ENCODE assay signal across 8 cellular contexts in genomic region chr9:133991211-133991921, GRCh38. TPM values are rescaled to one million over a fixed set of nuclear protein-coding genes. Genes with fewer than 3 reads are reported as not detected.
A peak's percentile ranks its signal among the peaks of the same experiment; 100 is the strongest.
DNase-seq lines count a peak whose midpoint lies in the region; ATAC-seq and TF ChIP-seq lines count a peak whose summit lies in the region.

No MANE protein-coding gene starts in this region.

- no peak for TF ChIP-seq CTCF in mammary epithelial cell (conservative IDR thresholded peaks at IDR 0.05 in 1 of 2, IDR thresholded peaks at IDR 0.05 in 1 of 2; ENCODE audit: extremely low read depth in 1 of 2, insufficient read depth in 1 of 2, low read depth in 1 of 2, low read length in 2 of 2)
- TF ChIP-seq CTCF in lower lobe of right lung (IDR thresholded peaks at IDR 0.05), result no peak
- no peak for TF ChIP-seq CTCF in uterus (IDR thresholded peaks at IDR 0.05)

- peak in 1 of 2 donors; percentile 4 for ATAC-seq in activated T-cell treated with anti-CD3 and anti-CD28 coated beads, Interleukin-2, amount 50 U/mL, for 4 hours
- ATAC-seq in lower lobe of right lung, result no peak

- peaks cover 23% of the 10 kb centered on the region for H3K4me1 ChIP-seq in HUES48 (ENCODE audit: control insufficient read depth, insufficient read depth, low read length)
- peaks cover 33% of the 10 kb centered on the region for H3K4me1 ChIP-seq in mammary epithelial cell (ENCODE audit: insufficient read depth, low read length)
- peaks cover 29% of the 10 kb centered on the region for H3K4me1 ChIP-seq in lower lobe of right lung
- H3K4me1 ChIP-seq in uterus, result peaks cover 0 to 20% of the 10 kb centered on the region in 2 donors

- dilution Hi-C loops in mammary epithelial cell (cut with HindIII; ENCODE audit: low sequenced_read_pairs), result loop anchor here (5.0 kb wide), 1 partner anchor 199 kb away; no protein-coding TSS in a partner anchor

- H4K20me1 ChIP-seq in mammary epithelial cell (ENCODE audit: insufficient read depth, low read length), result no peaks in the 10 kb centered on the region

- H3K4me3 Mint-ChIP-seq in activated T-cell treated with anti-CD3 and anti-CD28 coated beads, Interleukin-2, amount 50 U/mL, for 4 hours, result peak overlapping the region; percentile 60

- CTCF ChIA-PET in mammary epithelial cell (lab: Charles Lee; ENCODE audit: low non-redundant PET), result no interaction called here

- H3K27ac ChIP-seq in HUES48 (ENCODE audit: low read depth, low read length) (peak overlapping the region; percentile 68), mammary epithelial cell (ENCODE audit: insufficient read depth, low read depth, low read length) (peak overlapping the region; percentile 51), lower lobe of right lung (peak overlapping the region; percentile 90), uterus (peak overlapping the region; percentile 45 to 82)

- H3K4me2 ChIP-seq in mammary epithelial cell (ENCODE audit: insufficient read depth, low read depth, low read length), result peak overlapping the region; percentile 100

- peaks cover 7% of the 10 kb centered on the region for H3K4me1 Mint-ChIP-seq in activated T-cell treated with anti-CD3 and anti-CD28 coated beads, Interleukin-2, amount 50 U/mL, for 4 hours (ENCODE audit: low read depth)

- no peaks in the 10 kb centered on the region for H3K9me3 ChIP-seq in HUES48 (ENCODE audit: control insufficient read depth, insufficient read depth, low read length)
- H3K9me3 ChIP-seq in mammary epithelial cell (replicated peaks; ENCODE audit: insufficient read depth, low read length), result no peaks in the 10 kb centered on the region
- H3K9me3 ChIP-seq in lower lobe of right lung, result no peaks in the 10 kb centered on the region
- no peaks in the 10 kb centered on the region for H3K9me3 ChIP-seq in uterus

- no peak for DNase-seq in activated T-cell treated with anti-CD3 and anti-CD28 coated beads, Interleukin-2, amount 50 U/mL, for 4 hours
- DNase-seq in activated T-cell treated with anti-CD3 and anti-CD28 coated beads for 4 hours, result no peak
- DNase-seq in mammary epithelial cell, result peak; percentile 15
- DNase-seq in lower lobe of right lung, result peak; percentile 51
- no peak for DNase-seq in uterus
- DNase-seq in Ammon's horn (ENCODE audit: low spot score), result no peak
- DNase-seq in NCI-H187 treated with DMSO at 0.1 percent for 48 hours (lab: John Stamatoyannopoulos, UW), result no peak

- 2% methylated on average over 28 of the region's 82 CpGs for WGBS in mammary epithelial cell (ENCODE audit: low coverage, missing lambda C conversion rate)

- H3K79me2 ChIP-seq in mammary epithelial cell (ENCODE audit: insufficient read depth, low read length), result peaks cover 61% of the 10 kb centered on the region

- TF ChIP-seq POLR2A in uterus (IDR thresholded peaks at IDR 0.05), result no peak

- H3K4me3 ChIP-seq in HUES48 (ENCODE audit: low read depth, low read length) (peak overlapping the region; percentile 89), mammary epithelial cell (replicated peaks in 1 of 3; ENCODE audit: insufficient read depth in 1 of 3, low read depth in 2 of 3, low read length in 3 of 3) (peak overlapping the region; percentile 89 to 92 (median 91)), lower lobe of right lung (peak overlapping the region; percentile 75), uterus (peak overlapping the region; percentile 51 to 82)

- peaks cover 7% of the 10 kb centered on the region for H3K27me3 Mint-ChIP-seq in activated T-cell treated with anti-CD3 and anti-CD28 coated beads, Interleukin-2, amount 50 U/mL, for 4 hours (ENCODE audit: low read depth)

- H3K36me3 ChIP-seq in HUES48 (ENCODE audit: control insufficient read depth, insufficient read depth, low read length) (no peaks in the 10 kb centered on the region), mammary epithelial cell (ENCODE audit: insufficient read depth, low read length) (no peaks in the 10 kb centered on the region), lower lobe of right lung (no peaks in the 10 kb centered on the region), uterus (no peaks in the 10 kb centered on the region)

- no TSS peak for BruUV-seq in mammary epithelial cell (replicated peaks; lab: Mats Ljungman, UMichigan)

- in situ Hi-C loops in mammary epithelial cell (cut with MboI; ENCODE audit: low sequenced_read_pairs in 2 of 2), result loop anchor here (5.0 to 10.0 kb wide), 3 partner anchors 103 to 204 kb away; no protein-coding TSS in a partner anchor

- peak overlapping the region; percentile 48 for H3K9ac ChIP-seq in HUES48 (ENCODE audit: low read depth, low read length)
- H3K9ac ChIP-seq in mammary epithelial cell (ENCODE audit: insufficient read depth, low read length), result peak overlapping the region; percentile 52

- no peaks in the 10 kb centered on the region for H3K36me3 Mint-ChIP-seq in activated T-cell treated with anti-CD3 and anti-CD28 coated beads, Interleukin-2, amount 50 U/mL, for 4 hours (ENCODE audit: insufficient read depth)

- peak overlapping the region; percentile 37 for H2AFZ ChIP-seq in mammary epithelial cell (ENCODE audit: low read depth, low read length)

- no peaks in the 10 kb centered on the region for H3K27me3 ChIP-seq in HUES48 (ENCODE audit: control insufficient read depth, insufficient read depth, low read length)
- no peaks in the 10 kb centered on the region for H3K27me3 ChIP-seq in mammary epithelial cell (ENCODE audit: insufficient read depth, low read length)
- no peaks in the 10 kb centered on the region for H3K27me3 ChIP-seq in lower lobe of right lung (ENCODE audit: low read depth)
- no peaks in the 10 kb centered on the region for H3K27me3 ChIP-seq in uterus

- intact Hi-C loops in mammary epithelial cell (cut with micrococcal nuclease), result loop anchor here (1.0 kb wide), 2 partner anchors 47 to 117 kb away; no protein-coding TSS in a partner anchor
- intact Hi-C loops in lower lobe of right lung (cut with DNase I), result loop anchor here (5.0 kb wide), 1 partner anchor 199 kb away; no protein-coding TSS in a partner anchor
- intact Hi-C loops in uterus (cut with DNase I; ENCODE audit: low total_unique reads), result loop anchor here (5.0 kb wide), 1 partner anchor 199 kb away; no protein-coding TSS in a partner anchor

- H3K9me3 Mint-ChIP-seq in activated T-cell treated with anti-CD3 and anti-CD28 coated beads, Interleukin-2, amount 50 U/mL, for 4 hours, result no peaks in the 10 kb centered on the region

RNA-seq across cellular contexts. Expression of gene VAV2, which starts 0.8 kb away (rescaled TPM):
- 1 to 10 TPM; 2.7 to 3.7 (median 3.2) TPM for total RNA-seq in activated T-cell treated with anti-CD3 and anti-CD28 coated beads, Interleukin-2, amount 50 U/mL, for 4 hours
- total RNA-seq in mammary epithelial cell (10 to 100 TPM; 32.5 to 60.1 TPM), lower lobe of right lung (26.9 TPM), uterus (10 to 100 TPM in 3 of 4 donors, 1 to 10 TPM in 1; 4.7 to 42.2 (median 15.8) TPM)
- polyA plus RNA-seq in mammary epithelial cell, result 29.9 TPM
- 65.1 TPM for polyA minus RNA-seq in mammary epithelial cell

RNA-seq across cellular contexts. Expression of gene BRD3OS, which starts 33.9 kb away (rescaled TPM):
- 10 to 100 TPM; 11.9 to 15.5 (median 13.9) TPM for total RNA-seq in activated T-cell treated with anti-CD3 and anti-CD28 coated beads, Interleukin-2, amount 50 U/mL, for 4 hours
- total RNA-seq in mammary epithelial cell (10 to 100 TPM; 18.6 to 26.7 TPM), lower lobe of right lung (15.6 TPM), uterus (10 to 100 TPM in 2 of 4 donors, 1 to 10 TPM in 2; 7.4 to 23.9 (median 13.6) TPM)
- polyA plus RNA-seq in mammary epithelial cell, result 15.2 TPM
- 4.5 TPM for polyA minus RNA-seq in mammary epithelial cell

Comparison
In these comparisons a context has a peak if more than half of its experiments do, and no peak if none do; other contexts are left out.
1. DNase-seq: peak in mammary epithelial cell (single experiment) and lower lobe of right lung (single experiment); none in activated T-cell treated with anti-CD3 and anti-CD28 coated beads, Interleukin-2, amount 50 U/mL, for 4 hours (single experiment), activated T-cell treated with anti-CD3 and anti-CD28 coated beads for 4 hours (single experiment), uterus (0 of 2), Ammon's horn (single experiment) and NCI-H187 treated with DMSO at 0.1 percent for 48 hours (single experiment).
2. Peak in every context shown above with its lines, with median percentiles within 50 percentile points of each other: H3K27ac ChIP-seq and H3K4me3 ChIP-seq.